ENCODE assay signal across 29 cellular contexts in the genomic region with DNA sequence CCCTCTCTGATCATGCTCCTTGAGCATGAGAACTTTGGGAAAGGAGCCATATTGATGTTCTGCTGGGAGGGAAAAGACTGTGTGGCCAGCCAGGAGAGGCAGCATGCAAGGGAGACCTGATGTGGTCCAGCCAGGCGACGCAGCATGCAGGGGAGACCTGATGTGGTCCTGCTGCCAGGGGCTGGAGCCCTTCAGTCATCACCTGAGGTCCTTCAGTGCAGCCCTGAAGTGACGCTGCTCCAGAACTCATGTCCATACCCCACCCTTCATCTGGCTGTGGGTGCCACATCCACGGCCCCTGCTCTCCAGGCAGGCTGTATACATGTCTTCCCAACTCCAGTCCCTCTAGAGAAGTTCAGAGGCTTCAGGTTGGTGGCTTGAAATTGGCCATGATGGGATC.
"Had no signal": no experiment of that assay in that cellular context is flagged by ENCODE, and none has a peak within 500 bp of the region (broad histone marks: within the 10 kb centered on the region; RNA-seq: fewer than 3 reads in every experiment).

No MANE protein-coding gene starts in this region.

- H3K36me3 Mint-ChIP-seq: neural progenitor cell; stimulated activated memory B cell treated with anti-CD40 and anti-IgM and Interleukin-4, amounts not matched to agents 10 μg/mL and 1 μg/mL and 100 μg/mL, for 72 hours had no signal

- H3K4me3 Mint-ChIP-seq: naive thymus-derived CD4-positive, alpha-beta T cell; nephron; neural progenitor cell; stimulated activated memory B cell treated with anti-CD40 and anti-IgM and Interleukin-4, amounts not matched to agents 10 μg/mL and 1 μg/mL and 100 μg/mL, for 72 hours; stimulated activated naive CD8-positive, alpha-beta T cell treated with anti-CD3 and anti-CD28 coated beads, Interleukin-15, Interleukin-2, amounts not matched to agents 100 ng/mL and 50 ng/mL, for 24 hours had no signal

- H3K27ac Mint-ChIP-seq: naive thymus-derived CD4-positive, alpha-beta T cell; nephron; neural progenitor cell; progenitor cell of endocrine pancreas; stimulated activated memory B cell treated with anti-CD40 and anti-IgM and Interleukin-4, amounts not matched to agents 10 μg/mL and 1 μg/mL and 100 μg/mL, for 72 hours; stimulated activated naive CD8-positive, alpha-beta T cell treated with anti-CD3 and anti-CD28 coated beads, Interleukin-15, Interleukin-2, amounts not matched to agents 100 ng/mL and 50 ng/mL, for 24 hours had no signal

- H3K27me3 ChIP-seq: neural progenitor cell, pancreas, tibial nerve, uterus had no signal

- H3K4me3 ChIP-seq: esophagus muscularis mucosa, gastroesophageal sphincter, heart left ventricle, lung, neural progenitor cell, pancreas, smooth muscle cell, thoracic aorta, tibial nerve, upper lobe of right lung, uterus had no signal

- ATAC-seq: foreskin keratinocyte; gastroesophageal sphincter; heart left ventricle; left ventricle myocardium superior; naive thymus-derived CD4-positive, alpha-beta T cell; pancreas; sciatic nerve; stimulated activated memory B cell treated with anti-CD40 and anti-IgM and Interleukin-4, amounts not matched to agents 10 μg/mL and 1 μg/mL and 100 μg/mL, for 72 hours; upper lobe of right lung had no signal

- H3K4me1 ChIP-seq: heart left ventricle, neural progenitor cell, pancreas, tibial nerve, upper lobe of right lung, uterus had no signal

- H3K27ac ChIP-seq: esophagus muscularis mucosa, foreskin keratinocyte, gastroesophageal sphincter, heart left ventricle, neural progenitor cell, pancreas, thoracic aorta, tibial nerve, upper lobe of right lung, uterus had no signal

- H3K9me3 Mint-ChIP-seq: stimulated activated naive CD8-positive, alpha-beta T cell treated with anti-CD3 and anti-CD28 coated beads, Interleukin-15, Interleukin-2, amounts not matched to agents 100 ng/mL and 50 ng/mL, for 24 hours had no signal

- H3K4me1 Mint-ChIP-seq: nephron; stimulated activated memory B cell treated with anti-CD40 and anti-IgM and Interleukin-4, amounts not matched to agents 10 μg/mL and 1 μg/mL and 100 μg/mL, for 72 hours had no signal

- H3K36me3 ChIP-seq: esophagus muscularis mucosa, gastroesophageal sphincter, heart left ventricle, neural progenitor cell, pancreas, thoracic aorta, tibial nerve, upper lobe of right lung, uterus had no signal

- H3K9me3 ChIP-seq: esophagus muscularis mucosa, pancreas, thoracic aorta, tibial nerve, upper lobe of right lung, uterus had no signal

- DNase-seq: central memory CD4-positive, alpha-beta T cell; dermis blood vessel endothelial cell; effector memory CD4-positive, alpha-beta T cell; foreskin keratinocyte; heart left ventricle; hippocampal formation; kidney glomerular epithelial cell; left ventricle myocardium superior; mesenchymal stem cell; midbrain; naive thymus-derived CD4-positive, alpha-beta T cell; nucleus accumbens; stimulated activated CD4-positive, alpha-beta T cell treated with anti-CD3 and anti-CD28 coated beads, Interleukin-2, amount 100 ng/mL, for 24 hours; stimulated activated CD4-positive, alpha-beta T cell treated with anti-CD3 and anti-CD28 coated beads, Interleukin-4, amount 100 ng/mL, for 24 hours; upper lobe of right lung; uterus had no signal
